Comparison of ENCODE assay signal across 22 cellular contexts in genomic region chr4:119898211-119898610, GRCh38.
"Had no signal": no experiment of that assay in that cellular context is flagged by ENCODE, and none has a peak within 500 bp of the region (broad histone marks: within the 10 kb centered on the region; RNA-seq: fewer than 3 reads in every experiment).

No MANE protein-coding gene starts in this region.

- H3K36me3 Mint-ChIP-seq: activated CD8-positive, alpha-beta memory T cell treated with anti-CD3 and anti-CD28 coated beads, Interleukin-2, amount 10 ng/mL, durations not matched to agents 7 days and 5 days; activated naive CD4-positive, alpha-beta T cell treated with anti-CD3 and anti-CD28 coated beads, Interleukin-2, amount 50 U/mL, for 72 hours; brain; naive thymus-derived CD8-positive, alpha-beta T cell had no signal

- H3K4me3 ChIP-seq: left ventricle myocardium inferior, spleen, testis, uterus had no signal

- H3K9me3 ChIP-seq: left ventricle myocardium inferior, spleen, testis, uterus had no signal

- DNase-seq: activated CD4-positive, alpha-beta T cell treated with anti-CD3 and anti-CD28 coated beads, Interleukin-2, amount 10 ng/mL, durations not matched to agents 7 days and 5 days; activated CD4-positive, CD25-positive, alpha-beta regulatory T cell treated with anti-CD3 and anti-CD28 coated beads, Interleukin-2, amount 50 U/mL, for 72 hours; activated CD8-positive, alpha-beta memory T cell treated with anti-CD3 and anti-CD28 coated beads, Interleukin-2, amount 10 ng/mL, durations not matched to agents 7 days and 5 days; activated CD8-positive, alpha-beta T cell treated with anti-CD3 and anti-CD28 coated beads for 36 hours; activated gamma-delta T cell treated with Interleukin-2 at 50 U/mL for 16 hours; activated T-cell treated with anti-CD3 and anti-CD28 coated beads, Interleukin-2, amount 50 U/mL, for 1 hour; aorta; erythroblast; foreskin melanocyte; hippocampal formation; kidney glomerular epithelial cell; left ventricle myocardium inferior; naive thymus-derived CD8-positive, alpha-beta T cell; spleen; stimulated activated CD4-positive, alpha-beta T cell treated with anti-CD3 and anti-CD28 coated beads, Interleukin-4, amount 100 ng/mL, for 1 hour; stimulated activated naive CD4-positive, alpha-beta T cell; testis; trophoblast cell; uterus had no signal

- H3K27me3 Mint-ChIP-seq: activated CD4-positive, alpha-beta T cell treated with anti-CD3 and anti-CD28 coated beads, Interleukin-2, amount 10 ng/mL, durations not matched to agents 7 days and 5 days; activated CD8-positive, alpha-beta memory T cell treated with anti-CD3 and anti-CD28 coated beads, Interleukin-2, amount 10 ng/mL, durations not matched to agents 7 days and 5 days; activated CD8-positive, alpha-beta T cell treated with anti-CD3 and anti-CD28 coated beads for 36 hours had no signal

- H3K27ac Mint-ChIP-seq: activated CD4-positive, alpha-beta T cell treated with anti-CD3 and anti-CD28 coated beads, Interleukin-2, amount 10 ng/mL, durations not matched to agents 7 days and 5 days; activated CD8-positive, alpha-beta memory T cell treated with anti-CD3 and anti-CD28 coated beads, Interleukin-2, amount 10 ng/mL, durations not matched to agents 7 days and 5 days; activated CD8-positive, alpha-beta T cell treated with anti-CD3 and anti-CD28 coated beads for 36 hours; activated naive CD4-positive, alpha-beta T cell treated with anti-CD3 and anti-CD28 coated beads, Interleukin-2, amount 50 U/mL, for 72 hours; naive thymus-derived CD8-positive, alpha-beta T cell had no signal

- H3K4me3 Mint-ChIP-seq: activated CD4-positive, alpha-beta T cell treated with anti-CD3 and anti-CD28 coated beads, Interleukin-2, amount 10 ng/mL, durations not matched to agents 7 days and 5 days; activated CD8-positive, alpha-beta memory T cell treated with anti-CD3 and anti-CD28 coated beads, Interleukin-2, amount 10 ng/mL, durations not matched to agents 7 days and 5 days; activated CD8-positive, alpha-beta T cell treated with anti-CD3 and anti-CD28 coated beads for 36 hours; naive thymus-derived CD8-positive, alpha-beta T cell had no signal

- H3K4me1 ChIP-seq: left ventricle myocardium inferior, spleen, testis, uterus had no signal

- ATAC-seq: activated CD8-positive, alpha-beta memory T cell treated with anti-CD3 and anti-CD28 coated beads, Interleukin-2, amount 10 ng/mL, durations not matched to agents 7 days and 5 days; activated CD8-positive, alpha-beta T cell treated with anti-CD3 and anti-CD28 coated beads for 36 hours; activated naive CD4-positive, alpha-beta T cell treated with anti-CD3 and anti-CD28 coated beads, Interleukin-2, amount 50 U/mL, for 72 hours; naive thymus-derived CD8-positive, alpha-beta T cell had no signal

- H3K36me3 ChIP-seq: left ventricle myocardium inferior, spleen, uterus had no signal

- H3K27ac ChIP-seq: left ventricle myocardium inferior, spleen, testis, uterus, VCaP had no signal

- H3K4me1 Mint-ChIP-seq: activated CD4-positive, alpha-beta T cell treated with anti-CD3 and anti-CD28 coated beads, Interleukin-2, amount 10 ng/mL, durations not matched to agents 7 days and 5 days; activated CD8-positive, alpha-beta memory T cell treated with anti-CD3 and anti-CD28 coated beads, Interleukin-2, amount 10 ng/mL, durations not matched to agents 7 days and 5 days; naive thymus-derived CD8-positive, alpha-beta T cell had no signal

- H3K9me3 Mint-ChIP-seq: activated CD4-positive, alpha-beta T cell treated with anti-CD3 and anti-CD28 coated beads, Interleukin-2, amount 10 ng/mL, durations not matched to agents 7 days and 5 days; activated CD8-positive, alpha-beta T cell treated with anti-CD3 and anti-CD28 coated beads for 36 hours; brain had no signal

- H3K27me3 ChIP-seq: spleen, testis, uterus had no signal
